18 cellular contexts compared by ENCODE assay signal in genomic region chr6:110367001-110367400, GRCh38. TPM values are rescaled to one million over a fixed set of nuclear protein-coding genes. Genes with fewer than 3 reads are reported as not detected.
DNase-seq lines count a peak whose midpoint lies in the region; ATAC-seq, FAIRE-seq and TF ChIP-seq lines count a peak whose summit lies in the region.
"Had no signal": no experiment of that assay in that cellular context is flagged by ENCODE, and none has a peak within 500 bp of the region (broad histone marks: within the 10 kb centered on the region; RNA-seq: fewer than 3 reads in every experiment).

No MANE protein-coding gene starts in this region.

- no peaks in the 10 kb centered on the region for H3K36me3 Mint-ChIP-seq in activated T-cell treated with anti-CD3 and anti-CD28 coated beads, Interleukin-2, amount 50 U/mL, for 4 hours (ENCODE audit: insufficient read depth)
- H3K36me3 Mint-ChIP-seq in activated T-cell treated with anti-CD3 and anti-CD28 coated beads, Interleukin-2, amount 50 U/mL, for 72 hours (ENCODE audit: insufficient read depth in 2 of 2) = no peaks in the 10 kb centered on the region
- H3K36me3 Mint-ChIP-seq in activated CD8-positive, alpha-beta T cell treated with anti-CD3 and anti-CD28 coated beads, Interleukin-2, amount 10 ng/mL, durations not matched to agents 7 days and 5 days (ENCODE audit: low read depth) = no peaks in the 10 kb centered on the region
- no peaks in the 10 kb centered on the region for H3K36me3 Mint-ChIP-seq in naive thymus-derived CD8-positive, alpha-beta T cell

- H3K27me3 Mint-ChIP-seq in activated T-cell treated with anti-CD3 and anti-CD28 coated beads, Interleukin-2, amount 50 U/mL, for 4 hours (ENCODE audit: low read depth) = peaks cover 7% of the 10 kb centered on the region
- H3K27me3 Mint-ChIP-seq in activated T-cell treated with anti-CD3 and anti-CD28 coated beads, Interleukin-2, amount 50 U/mL, for 72 hours (ENCODE audit: low read depth) = peaks cover 6% of the 10 kb centered on the region
- H3K27me3 Mint-ChIP-seq in activated CD8-positive, alpha-beta T cell treated with anti-CD3 and anti-CD28 coated beads, Interleukin-2, amount 10 ng/mL, durations not matched to agents 7 days and 5 days (ENCODE audit: low read depth) = peaks cover 20% of the 10 kb centered on the region
- H3K27me3 Mint-ChIP-seq in naive thymus-derived CD8-positive, alpha-beta T cell = peaks cover 0 to 3% (median 0%) of the 10 kb centered on the region in 5 donors

- POLR2A ChIA-PET in activated CD8-positive, alpha-beta T cell treated with anti-CD3 and anti-CD28 coated beads, Interleukin-2, amount 10 ng/mL, durations not matched to agents 7 days and 5 days (lab: Charles Lee) = no interaction called here
- POLR2A ChIA-PET in naive thymus-derived CD8-positive, alpha-beta T cell (lab: Charles Lee) = interaction anchor here (0.7 to 4.3 kb wide), 4 partner anchors 8 to 984 kb away, joined by 3 to 38 read pairs (median 4); partner anchors contain the start of genes CD164 and METTL24

- no peaks in the 10 kb centered on the region for H3K9me3 Mint-ChIP-seq in activated T-cell treated with anti-CD3 and anti-CD28 coated beads, Interleukin-2, amount 50 U/mL, for 4 hours
- no peaks in the 10 kb centered on the region for H3K9me3 Mint-ChIP-seq in activated T-cell treated with anti-CD3 and anti-CD28 coated beads, Interleukin-2, amount 50 U/mL, for 72 hours
- H3K9me3 Mint-ChIP-seq in activated CD8-positive, alpha-beta T cell treated with anti-CD3 and anti-CD28 coated beads, Interleukin-2, amount 10 ng/mL, durations not matched to agents 7 days and 5 days (ENCODE audit: insufficient read depth) = no peaks in the 10 kb centered on the region
- no peaks in the 10 kb centered on the region for H3K9me3 Mint-ChIP-seq in naive thymus-derived CD8-positive, alpha-beta T cell
- H3K9me3 Mint-ChIP-seq: H9 had no signal

- H3K4me3 Mint-ChIP-seq in activated T-cell treated with anti-CD3 and anti-CD28 coated beads, Interleukin-2, amount 50 U/mL, for 4 hours = no peak overlapping the region
- H3K4me3 Mint-ChIP-seq in activated T-cell treated with anti-CD3 and anti-CD28 coated beads, Interleukin-2, amount 50 U/mL, for 72 hours = no peak overlapping the region
- H3K4me3 Mint-ChIP-seq in activated CD8-positive, alpha-beta T cell treated with anti-CD3 and anti-CD28 coated beads, Interleukin-2, amount 10 ng/mL, durations not matched to agents 7 days and 5 days = no peak overlapping the region
- H3K4me3 Mint-ChIP-seq in naive thymus-derived CD8-positive, alpha-beta T cell = peak overlapping the region; percentile 17 to 89 (median 70)
- H3K4me3 Mint-ChIP-seq: H9 had no signal

- H3K4me1 Mint-ChIP-seq in activated T-cell treated with anti-CD3 and anti-CD28 coated beads, Interleukin-2, amount 50 U/mL, for 4 hours (ENCODE audit: low read depth) = peaks cover 15% of the 10 kb centered on the region
- H3K4me1 Mint-ChIP-seq in activated T-cell treated with anti-CD3 and anti-CD28 coated beads, Interleukin-2, amount 50 U/mL, for 72 hours (ENCODE audit: low read depth) = peaks cover 18% of the 10 kb centered on the region
- peaks cover 19% of the 10 kb centered on the region for H3K4me1 Mint-ChIP-seq in activated CD8-positive, alpha-beta T cell treated with anti-CD3 and anti-CD28 coated beads, Interleukin-2, amount 10 ng/mL, durations not matched to agents 7 days and 5 days (ENCODE audit: low read depth)
- peaks cover 32 to 60% (median 44%) of the 10 kb centered on the region in 4 donors for H3K4me1 Mint-ChIP-seq in naive thymus-derived CD8-positive, alpha-beta T cell

- no peak overlapping the region for H3K27ac Mint-ChIP-seq in activated T-cell treated with anti-CD3 and anti-CD28 coated beads, Interleukin-2, amount 50 U/mL, for 72 hours
- H3K27ac Mint-ChIP-seq in activated CD8-positive, alpha-beta T cell treated with anti-CD3 and anti-CD28 coated beads, Interleukin-2, amount 10 ng/mL, durations not matched to agents 7 days and 5 days = no peak overlapping the region
- H3K27ac Mint-ChIP-seq in naive thymus-derived CD8-positive, alpha-beta T cell = peak overlapping the region; percentile 74 to 94 (median 86)

- no peak for DNase-seq in activated T-cell treated with anti-CD3 and anti-CD28 coated beads, Interleukin-2, amount 50 U/mL, for 4 hours
- DNase-seq in activated T-cell treated with anti-CD3 and anti-CD28 coated beads, Interleukin-2, amount 50 U/mL, for 72 hours = no peak
- DNase-seq in activated CD8-positive, alpha-beta T cell treated with anti-CD3 and anti-CD28 coated beads, Interleukin-2, amount 10 ng/mL, durations not matched to agents 7 days and 5 days = peak; percentile 28
- DNase-seq in naive thymus-derived CD8-positive, alpha-beta T cell = peak in 6 of 10 donors; percentile 14 to 64 (median 39)
- DNase-seq in DMS53 treated with DMSO at 0.1 percent for 48 hours (lab: John Stamatoyannopoulos, UW; ENCODE audit: unreplicated experiment) (no peak), GM12892 (ENCODE audit: insufficient read length) (no peak)
- DNase-seq: H9, Karpas-422, MM.1S, NCI-H1092 treated with DMSO at 0.1 percent for 48 hours, NCI-H1694, NCI-H2227 treated with DMSO at 0.1 percent for 48 hours, NCI-H524 treated with DMSO at 0.1 percent for 48 hours had no signal

- peak overlapping the region; percentile 31 for H3K27ac ChIP-seq in temporal lobe (ENCODE audit: low read depth, low read length)
- H3K27ac ChIP-seq: 22Rv1 had no signal

- no peak for FAIRE-seq in GM12892 (lab: Jason Lieb, UNC)

- TF ChIP-seq POLR2A in GM12892 (IDR thresholded peaks at IDR 0.05; ENCODE audit: low read depth, low read length) = no peak

- ATAC-seq in activated T-cell treated with anti-CD3 and anti-CD28 coated beads, Interleukin-2, amount 50 U/mL, for 4 hours = peak; percentile 32 to 34
- no peak for ATAC-seq in activated T-cell treated with anti-CD3 and anti-CD28 coated beads, Interleukin-2, amount 50 U/mL, for 72 hours (replicated peaks in 1 of 2)
- peak; percentile 65 for ATAC-seq in activated CD8-positive, alpha-beta T cell treated with anti-CD3 and anti-CD28 coated beads, Interleukin-2, amount 10 ng/mL, durations not matched to agents 7 days and 5 days
- peak; percentile 79 to 92 for ATAC-seq in naive thymus-derived CD8-positive, alpha-beta T cell
- no peak for ATAC-seq in HG02571 (IDR thresholded peaks at IDR 0.05; ENCODE audit: unreplicated experiment)
- ATAC-seq: Panc1 had no signal

- CTCF ChIA-PET in activated CD8-positive, alpha-beta T cell treated with anti-CD3 and anti-CD28 coated beads, Interleukin-2, amount 10 ng/mL, durations not matched to agents 7 days and 5 days (lab: Charles Lee) = interaction anchor here (1.1 to 3.2 kb wide), 3 partner anchors 15 to 189 kb away, joined by 3 to 20 read pairs (median 4); no protein-coding TSS in a partner anchor

RNA-seq across cellular contexts. Expression of gene METTL24, which starts 8.9 kb away (rescaled TPM):
- total RNA-seq in activated T-cell treated with anti-CD3 and anti-CD28 coated beads, Interleukin-2, amount 50 U/mL, for 4 hours = not detected
- not detected for total RNA-seq in activated T-cell treated with anti-CD3 and anti-CD28 coated beads, Interleukin-2, amount 50 U/mL, for 72 hours
- not detected for total RNA-seq in activated CD8-positive, alpha-beta T cell treated with anti-CD3 and anti-CD28 coated beads, Interleukin-2, amount 10 ng/mL, durations not matched to agents 7 days and 5 days
- 1 to 10 TPM; 1.2 to 2.0 TPM for total RNA-seq in naive thymus-derived CD8-positive, alpha-beta T cell
- polyA plus RNA-seq in naive thymus-derived CD8-positive, alpha-beta T cell = 1 to 10 TPM in 1 of 3 donors, under 1 TPM in 1, not detected in 1; 0.58 to 1.3 TPM
- 0.98 TPM for total RNA-seq in temporal lobe
- polyA plus RNA-seq in GM12892 (2012; ENCODE audit: missing spikeins) = not detected
- total RNA-seq: Daoy had no signal

RNA-seq across cellular contexts. Expression of gene DDO, which starts 48.4 kb away (rescaled TPM):
- total RNA-seq in activated T-cell treated with anti-CD3 and anti-CD28 coated beads, Interleukin-2, amount 50 U/mL, for 4 hours = not detected
- not detected for total RNA-seq in activated T-cell treated with anti-CD3 and anti-CD28 coated beads, Interleukin-2, amount 50 U/mL, for 72 hours
- not detected for total RNA-seq in activated CD8-positive, alpha-beta T cell treated with anti-CD3 and anti-CD28 coated beads, Interleukin-2, amount 10 ng/mL, durations not matched to agents 7 days and 5 days
- not detected for total RNA-seq in naive thymus-derived CD8-positive, alpha-beta T cell
- polyA plus RNA-seq in naive thymus-derived CD8-positive, alpha-beta T cell = not detected
- 0.25 TPM for total RNA-seq in temporal lobe
- 0.21 TPM for polyA plus RNA-seq in GM12892 (2012; ENCODE audit: missing spikeins)
- total RNA-seq: H9 had no signal

Comparison
In these comparisons a context has a peak if more than half of its experiments do, and no peak if none do; other contexts are left out.
1. ATAC-seq: peak in activated T-cell treated with anti-CD3 and anti-CD28 coated beads, Interleukin-2, amount 50 U/mL, for 4 hours (2 of 2), activated CD8-positive, alpha-beta T cell treated with anti-CD3 and anti-CD28 coated beads, Interleukin-2, amount 10 ng/mL, durations not matched to agents 7 days and 5 days (single experiment) and naive thymus-derived CD8-positive, alpha-beta T cell (2 of 2); none in activated T-cell treated with anti-CD3 and anti-CD28 coated beads, Interleukin-2, amount 50 U/mL, for 72 hours (0 of 2) and HG02571 (single experiment).
2. DNase-seq: peak in activated CD8-positive, alpha-beta T cell treated with anti-CD3 and anti-CD28 coated beads, Interleukin-2, amount 10 ng/mL, durations not matched to agents 7 days and 5 days (single experiment) and naive thymus-derived CD8-positive, alpha-beta T cell (6 of 10); none in activated T-cell treated with anti-CD3 and anti-CD28 coated beads, Interleukin-2, amount 50 U/mL, for 4 hours (single experiment), activated T-cell treated with anti-CD3 and anti-CD28 coated beads, Interleukin-2, amount 50 U/mL, for 72 hours (0 of 2), DMS53 treated with DMSO at 0.1 percent for 48 hours (single experiment) and GM12892 (single experiment).
3. H3K4me3 Mint-ChIP-seq: peak in naive thymus-derived CD8-positive, alpha-beta T cell (10 of 10); none in activated T-cell treated with anti-CD3 and anti-CD28 coated beads, Interleukin-2, amount 50 U/mL, for 4 hours (single experiment), activated T-cell treated with anti-CD3 and anti-CD28 coated beads, Interleukin-2, amount 50 U/mL, for 72 hours (0 of 2) and activated CD8-positive, alpha-beta T cell treated with anti-CD3 and anti-CD28 coated beads, Interleukin-2, amount 10 ng/mL, durations not matched to agents 7 days and 5 days (single experiment).
4. H3K27ac Mint-ChIP-seq: peak in naive thymus-derived CD8-positive, alpha-beta T cell (10 of 10); none in activated T-cell treated with anti-CD3 and anti-CD28 coated beads, Interleukin-2, amount 50 U/mL, for 72 hours (single experiment) and activated CD8-positive, alpha-beta T cell treated with anti-CD3 and anti-CD28 coated beads, Interleukin-2, amount 10 ng/mL, durations not matched to agents 7 days and 5 days (single experiment).